ENCODE assay signal across 30 cellular contexts in the genomic region with DNA sequence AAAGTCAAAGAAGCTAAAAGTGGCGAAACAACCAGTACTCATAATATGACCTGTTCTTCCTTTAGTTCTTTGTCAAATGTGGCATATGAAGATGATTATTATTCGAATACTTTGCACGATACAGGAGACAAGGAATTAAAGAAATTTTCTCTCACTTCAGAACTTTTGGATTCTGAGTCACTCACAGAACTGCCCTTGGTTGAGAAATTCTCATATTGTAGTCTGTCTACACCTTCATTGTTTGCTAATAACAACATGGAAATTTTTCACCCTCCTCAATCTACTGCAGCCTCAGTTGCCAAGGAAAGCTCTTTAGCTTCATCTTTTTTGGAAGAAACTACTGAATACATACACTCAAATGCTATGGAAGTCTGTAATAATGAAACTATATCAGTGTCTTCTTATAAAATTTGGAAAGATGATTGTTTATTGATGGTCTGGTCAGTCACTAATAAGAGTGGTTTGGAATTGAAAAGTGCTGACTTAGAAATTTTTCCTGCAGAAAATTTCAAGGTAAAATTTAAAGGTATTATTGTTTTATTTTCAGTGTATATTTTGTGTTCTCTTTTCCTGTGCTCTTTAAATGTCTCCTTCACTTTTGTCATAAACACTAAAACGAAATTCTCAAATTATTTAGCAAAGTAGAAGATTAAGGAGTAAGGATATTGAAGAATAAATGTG.
"Had no signal": no experiment of that assay in that cellular context is flagged by ENCODE, and none has a peak within 500 bp of the region (broad histone marks: within the 10 kb centered on the region; RNA-seq: fewer than 3 reads in every experiment).

No MANE protein-coding gene starts in this region.

- DNase-seq: activated CD4-positive, alpha-beta T cell treated with anti-CD3 and anti-CD28 coated beads, Interleukin-2, amount 10 ng/mL, durations not matched to agents 24 days and 14 days; activated CD4-positive, alpha-beta T cell treated with anti-CD3 and anti-CD28 coated beads, Interleukin-2, amount 50 U/mL, for 4 hours; activated CD8-positive, alpha-beta memory T cell treated with anti-CD3 and anti-CD28 coated beads, Interleukin-2, amount 50 U/mL, for 4 hours; activated effector memory CD4-positive, alpha-beta T cell treated with Interleukin-2 at 50 U/mL for 16 hours; activated naive CD4-positive, alpha-beta T cell treated with anti-CD3 and anti-CD28 coated beads, Interleukin-2, amount 10 ng/mL, durations not matched to agents 7 days and 5 days; activated naive CD8-positive, alpha-beta T cell treated with anti-CD3 and anti-CD28 coated beads, Interleukin-2, amount 50 U/mL, for 24 hours; activated T-cell treated with anti-CD3 and anti-CD28 coated beads for 4 hours; activated T-cell treated with anti-CD3 and anti-CD28 coated beads, Interleukin-2, amount 50 U/mL, for 4 hours; anterior cingulate cortex; caudate nucleus; Karpas-422; KBM-7; MG63; NCI-H1048; NCI-H1105 treated with DMSO at 0.1 percent for 48 hours; NCI-H1436; NCI-H1694; NCI-H1930; NCI-H2081 treated with DMSO at 0.1 percent for 48 hours; NCI-H345; NCI-H524 treated with DMSO at 0.1 percent for 48 hours; SHP77; SK-N-SH had no signal

- H3K4me1 Mint-ChIP-seq: activated CD4-positive, alpha-beta T cell treated with anti-CD3 and anti-CD28 coated beads, Interleukin-2, amount 10 ng/mL, durations not matched to agents 24 days and 14 days; activated naive CD4-positive, alpha-beta T cell treated with anti-CD3 and anti-CD28 coated beads, Interleukin-2, amount 10 ng/mL, durations not matched to agents 7 days and 5 days; activated naive CD8-positive, alpha-beta T cell treated with anti-CD3 and anti-CD28 coated beads, Interleukin-2, amount 50 U/mL, for 24 hours; brain had no signal

- H3K4me1 ChIP-seq: SJSA1 had no signal

- H3K27ac ChIP-seq: SJSA1 had no signal

- H3K27me3 ChIP-seq: MG63, SJSA1 had no signal

- H3K4me3 ChIP-seq: MG63, SJSA1 had no signal

- ATAC-seq: activated naive CD8-positive, alpha-beta T cell treated with anti-CD3 and anti-CD28 coated beads, Interleukin-2, amount 50 U/mL, for 24 hours; activated T-cell treated with anti-CD3 and anti-CD28 coated beads, Interleukin-2, amount 50 U/mL, for 4 hours; Panc1 had no signal

- H3K4me3 Mint-ChIP-seq: activated CD4-positive, alpha-beta T cell treated with anti-CD3 and anti-CD28 coated beads, Interleukin-2, amount 10 ng/mL, durations not matched to agents 24 days and 14 days; activated naive CD4-positive, alpha-beta T cell treated with anti-CD3 and anti-CD28 coated beads, Interleukin-2, amount 10 ng/mL, durations not matched to agents 7 days and 5 days; activated naive CD8-positive, alpha-beta T cell; activated naive CD8-positive, alpha-beta T cell treated with anti-CD3 and anti-CD28 coated beads, Interleukin-2, amount 50 U/mL, for 24 hours; activated T-cell treated with anti-CD3 and anti-CD28 coated beads, Interleukin-2, amount 50 U/mL, for 4 hours; activated T-helper 1 cell treated with anti-CD3 and anti-CD28 coated beads, Interleukin-12 subunit alpha, Interleukin-12 subunit beta, Interleukin-2, Interleukin-4 antibody, amounts not matched to agents 30 ng/mL and 10 ng/mL and 1 ng/mL, durations not matched to agents 14 hours and 24 hours and 36 hours; brain; T-helper 1 cell treated with Interleukin-12 subunit alpha and Interleukin-12 subunit beta and Interleukin-4 antibody, amounts not matched to agents 30 μg/mL and 1 μg/mL, for 36 hours; T-helper 2 cell treated with Interferon-gamma antibody and Interleukin-4, amounts not matched to agents 5 μg/mL and 100 μg/mL, for 36 hours had no signal

- H3K9ac ChIP-seq: SK-N-SH had no signal

- H3K4me2 ChIP-seq: SK-N-SH had no signal

- H3K9me3 ChIP-seq: MG63, SJSA1, SK-N-SH had no signal

- H3K27me3 Mint-ChIP-seq: activated CD4-positive, alpha-beta T cell treated with anti-CD3 and anti-CD28 coated beads, Interleukin-2, amount 10 ng/mL, durations not matched to agents 24 days and 14 days; activated naive CD4-positive, alpha-beta T cell treated with anti-CD3 and anti-CD28 coated beads, Interleukin-2, amount 10 ng/mL, durations not matched to agents 7 days and 5 days; activated naive CD8-positive, alpha-beta T cell; activated naive CD8-positive, alpha-beta T cell treated with anti-CD3 and anti-CD28 coated beads, Interleukin-2, amount 50 U/mL, for 24 hours; brain had no signal

- H3K9me3 Mint-ChIP-seq: activated CD4-positive, alpha-beta T cell treated with anti-CD3 and anti-CD28 coated beads, Interleukin-2, amount 10 ng/mL, durations not matched to agents 24 days and 14 days; activated naive CD4-positive, alpha-beta T cell treated with anti-CD3 and anti-CD28 coated beads, Interleukin-2, amount 10 ng/mL, durations not matched to agents 7 days and 5 days; activated naive CD8-positive, alpha-beta T cell treated with anti-CD3 and anti-CD28 coated beads, Interleukin-2, amount 50 U/mL, for 24 hours; activated T-cell treated with anti-CD3 and anti-CD28 coated beads, Interleukin-2, amount 50 U/mL, for 4 hours; activated T-helper 1 cell treated with anti-CD3 and anti-CD28 coated beads, Interleukin-12 subunit alpha, Interleukin-12 subunit beta, Interleukin-2, Interleukin-4 antibody, amounts not matched to agents 30 ng/mL and 10 ng/mL and 1 ng/mL, durations not matched to agents 14 hours and 24 hours and 36 hours; brain; T-helper 1 cell treated with Interleukin-12 subunit alpha and Interleukin-12 subunit beta and Interleukin-4 antibody, amounts not matched to agents 30 μg/mL and 1 μg/mL, for 36 hours; T-helper 2 cell treated with Interferon-gamma antibody and Interleukin-4, amounts not matched to agents 5 μg/mL and 100 μg/mL, for 36 hours had no signal

- H3K27ac Mint-ChIP-seq: activated CD4-positive, alpha-beta T cell treated with anti-CD3 and anti-CD28 coated beads, Interleukin-2, amount 10 ng/mL, durations not matched to agents 24 days and 14 days; activated naive CD4-positive, alpha-beta T cell treated with anti-CD3 and anti-CD28 coated beads, Interleukin-2, amount 10 ng/mL, durations not matched to agents 7 days and 5 days; activated naive CD8-positive, alpha-beta T cell; activated naive CD8-positive, alpha-beta T cell treated with anti-CD3 and anti-CD28 coated beads, Interleukin-2, amount 50 U/mL, for 24 hours; activated T-helper 1 cell treated with anti-CD3 and anti-CD28 coated beads, Interleukin-12 subunit alpha, Interleukin-12 subunit beta, Interleukin-2, Interleukin-4 antibody, amounts not matched to agents 30 ng/mL and 10 ng/mL and 1 ng/mL, durations not matched to agents 14 hours and 24 hours and 36 hours; brain; T-helper 1 cell treated with Interleukin-12 subunit alpha and Interleukin-12 subunit beta and Interleukin-4 antibody, amounts not matched to agents 30 μg/mL and 1 μg/mL, for 36 hours; T-helper 2 cell treated with Interferon-gamma antibody and Interleukin-4, amounts not matched to agents 5 μg/mL and 100 μg/mL, for 36 hours had no signal
